Comparison of ENCODE assay signal across 14 cellular contexts in genomic region chr17:12421646-12422306, GRCh38.
A peak's percentile ranks its signal among the peaks of the same experiment; 100 is the strongest.
DNase-seq lines count a peak whose midpoint lies in the region; ATAC-seq and TF ChIP-seq lines count a peak whose summit lies in the region.
"Had no signal": no experiment of that assay in that cellular context is flagged by ENCODE, and none has a peak within 500 bp of the region (broad histone marks: within the 10 kb centered on the region; RNA-seq: fewer than 3 reads in every experiment).

No MANE protein-coding gene starts in this region.

- 51 to 63% methylated on average over 15 of the region's 15 CpGs for WGBS in lower leg skin, 2 donors

- H3K36me3 ChIP-seq in muscle layer of colon (ENCODE audit: insufficient read depth, low read length) = no peaks in the 10 kb centered on the region

- H3K4me3 ChIP-seq in muscle layer of colon (ENCODE audit: low read depth in 1 of 2, low read length in 2 of 2) = no peak overlapping the region
- H3K4me3 ChIP-seq in lower leg skin (ENCODE audit: low read depth, poor library complexity, severe bottlenecking) = no peak overlapping the region

- H3K9ac ChIP-seq in muscle layer of colon (ENCODE audit: low read length) = no peak overlapping the region
- H3K9ac ChIP-seq: SK-N-SH had no signal

- intact Hi-C loops in lower leg skin (cut with DNase I; ENCODE audit: low total_unique reads) = no loop called here

- TF ChIP-seq POLR2A in lower leg skin (IDR thresholded peaks at IDR 0.05) = no peak

- no peaks in the 10 kb centered on the region for H3K9me3 ChIP-seq in muscle layer of colon (ENCODE audit: low read length)
- H3K9me3 ChIP-seq: SK-N-SH had no signal

- H3K4me1 ChIP-seq in muscle layer of colon (ENCODE audit: insufficient read depth, low read length) = peaks cover 53% of the 10 kb centered on the region

- peak; percentile 75 for ATAC-seq in GM18498 (IDR thresholded peaks at IDR 0.05; ENCODE audit: unreplicated experiment)
- ATAC-seq in GM21526 (IDR thresholded peaks at IDR 0.05; ENCODE audit: low FRiP score, unreplicated experiment) = peak; percentile 85
- peak; percentile 43 for ATAC-seq in HG03520 (IDR thresholded peaks at IDR 0.05; ENCODE audit: unreplicated experiment)
- ATAC-seq: sciatic nerve had no signal

- H3K27me3 ChIP-seq in muscle layer of colon (ENCODE audit: control insufficient read depth in 1 of 2, insufficient read depth in 2 of 2, low read length in 2 of 2) = no peaks in the 10 kb centered on the region

- DNase-seq in MV-4-11 (lab: John Stamatoyannopoulos, UW) (no peak), lower leg skin (ENCODE audit: low spot score in 2 of 2) (no peak), activated gamma-delta T cell (lab: John Stamatoyannopoulos, UW) (no peak)
- DNase-seq in activated CD4-positive, alpha-beta T cell treated with anti-CD3 and anti-CD28 coated beads for 48 hours = no peak
- DNase-seq: activated CD4-positive, alpha-beta T cell treated with anti-CD3 and anti-CD28 coated beads for 4 hours; activated naive CD4-positive, alpha-beta T cell treated with anti-CD3 and anti-CD28 coated beads for 36 hours; mammary epithelial cell; NCI-H510A; SK-N-SH had no signal

- no peak for TF ChIP-seq CTCF in lower leg skin (IDR thresholded peaks at IDR 0.05)

- peak overlapping the region; percentile 62 for H3K27ac ChIP-seq in muscle layer of colon (ENCODE audit: low read depth, low read length)
